Comparison of ENCODE assay signal across 10 cellular contexts in the genomic region with DNA sequence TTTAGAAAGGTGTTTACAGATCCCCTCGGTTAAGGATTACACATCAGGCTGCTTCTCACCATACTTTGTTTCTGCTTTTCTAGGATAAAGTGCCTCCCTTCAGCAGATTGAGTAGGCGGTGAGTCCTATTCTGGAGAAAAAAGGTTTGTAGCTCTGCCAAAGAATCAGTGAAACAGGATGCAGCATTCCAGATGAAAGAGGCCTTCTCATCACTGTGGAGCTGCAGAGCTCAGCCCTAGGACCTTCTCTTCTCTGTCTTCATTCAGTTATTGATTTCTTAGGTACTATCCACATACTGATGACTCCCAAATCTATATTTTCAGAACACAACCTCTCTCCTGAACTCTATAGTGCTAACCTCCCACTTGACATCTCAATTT.
A peak's percentile ranks its signal among the peaks of the same experiment; 100 is the strongest.
DNase-seq lines count a peak whose midpoint lies in the region; ATAC-seq, FAIRE-seq and TF ChIP-seq lines count a peak whose summit lies in the region.
"Had no signal": no experiment of that assay in that cellular context is flagged by ENCODE, and none has a peak within 500 bp of the region (broad histone marks: within the 10 kb centered on the region; RNA-seq: fewer than 3 reads in every experiment).

No MANE protein-coding gene starts in this region.

- no peak for ATAC-seq in HG03342 (IDR thresholded peaks at IDR 0.05; ENCODE audit: unreplicated experiment)

- H3K4me2 ChIP-seq in keratinocyte (ENCODE audit: control insufficient read depth, extremely low read depth, insufficient read depth, low read depth, low read length) (no peak overlapping the region), skeletal muscle satellite cell (ENCODE audit: low read length) (peak overlapping the region; percentile 14)

- dilution Hi-C loops in keratinocyte (cut with MboI; ENCODE audit: extremely low pct_ligation_motif_present, low sequenced_read_pairs), result no loop called here

- FAIRE-seq in keratinocyte (lab: Jason Lieb, UNC), result peak; percentile 44

- H3K9ac ChIP-seq in keratinocyte (ENCODE audit: control insufficient read depth, extremely low read depth, insufficient read depth, low read length), result no peak overlapping the region
- H3K9ac ChIP-seq in skeletal muscle satellite cell (ENCODE audit: low read depth, low read length), result peak overlapping the region; percentile 36

- H3K9me1 ChIP-seq in keratinocyte (ENCODE audit: control insufficient read depth, extremely low read depth, insufficient read depth, low read length), result no peaks in the 10 kb centered on the region

- H2AFZ ChIP-seq in keratinocyte (ENCODE audit: control insufficient read depth, low read length), result peak overlapping the region; percentile 49

- no peaks in the 10 kb centered on the region for H4K20me1 ChIP-seq in keratinocyte (ENCODE audit: control insufficient read depth, extremely low read depth, insufficient read depth, low read length)

- H3K27me3 ChIP-seq in keratinocyte (ENCODE audit: control insufficient read depth, extremely low read depth, insufficient read depth, low read length) (no peaks in the 10 kb centered on the region), skeletal muscle satellite cell (ENCODE audit: control insufficient read depth, insufficient read depth, low read length) (no peaks in the 10 kb centered on the region)

- in situ Hi-C loops in astrocyte of the cerebellum (cut with HindIII; ENCODE audit: low sequenced_read_pairs), result no loop called here

- H3K79me2 ChIP-seq in keratinocyte (ENCODE audit: control insufficient read depth, insufficient read depth, low read length), result no peaks in the 10 kb centered on the region

- H3K4me1 ChIP-seq in keratinocyte (ENCODE audit: control insufficient read depth, extremely low read depth, insufficient read depth, low read length) (peaks cover 19% of the 10 kb centered on the region), skeletal muscle satellite cell (ENCODE audit: control insufficient read depth, insufficient read depth, low read length) (peaks cover 28% of the 10 kb centered on the region)

- H3K9me3 ChIP-seq in keratinocyte (ENCODE audit: control insufficient read depth, low read depth, low read length), result no peaks in the 10 kb centered on the region
- no peaks in the 10 kb centered on the region for H3K9me3 ChIP-seq in skeletal muscle satellite cell (replicated peaks; ENCODE audit: low read length)

- no peak overlapping the region for H3K27ac ChIP-seq in keratinocyte (ENCODE audit: control insufficient read depth, insufficient read depth, low read length)

- no peaks in the 10 kb centered on the region for H3K36me3 ChIP-seq in keratinocyte (ENCODE audit: control insufficient read depth in 2 of 2, extremely low read depth in 1 of 2, insufficient read depth in 2 of 2, low read length in 2 of 2)
- no peaks in the 10 kb centered on the region for H3K36me3 ChIP-seq in skeletal muscle satellite cell (ENCODE audit: insufficient read depth, low read length)

- DNase-seq in ELR (ENCODE audit: low read depth) (peak; percentile 65), astrocyte of the cerebellum (ENCODE audit: low read depth) (peak; percentile 58), keratinocyte (ENCODE audit: low read depth, low spot score) (no peak), cerebellum (ENCODE audit: low spot score) (no peak), ureter (ENCODE audit: low spot score) (no peak), NCI-H2171 treated with DMSO at 0.1 percent for 48 hours (lab: John Stamatoyannopoulos, UW) (no peak)
- DNase-seq: activated T-cell treated with anti-CD3 and anti-CD28 coated beads for 4 hours, T1000 had no signal

- H3K4me3 ChIP-seq in astrocyte of the cerebellum (ENCODE audit: low read depth, low read length) (no peak overlapping the region), keratinocyte (ENCODE audit: control insufficient read depth in 2 of 3, extremely low read depth in 1 of 3, insufficient read depth in 2 of 3, low read depth in 1 of 3, low read length in 3 of 3) (no peak overlapping the region), skeletal muscle satellite cell (ENCODE audit: low read length) (peak overlapping the region; percentile 26)

- TF ChIP-seq CTCF in astrocyte of the cerebellum (IDR thresholded peaks at IDR 0.05; ENCODE audit: low read depth, low read length, missing control alignments) (no peak), keratinocyte (optimal IDR thresholded peaks at IDR 0.05 in 1 of 3, IDR thresholded peaks at IDR 0.05 in 1 of 3, conservative IDR thresholded peaks at IDR 0.05 in 1 of 3; ENCODE audit: extremely low read depth in 1 of 3, insufficient read depth in 2 of 3, low read length in 3 of 3) (no peak)

Comparison
In these comparisons a context has a peak if more than half of its experiments do, and no peak if none do; other contexts are left out.
1. DNase-seq: peak in ELR (single experiment) and astrocyte of the cerebellum (single experiment); none in keratinocyte (single experiment), cerebellum (single experiment), ureter (single experiment) and NCI-H2171 treated with DMSO at 0.1 percent for 48 hours (single experiment).